ENCODE assay signal across 7 cellular contexts in genomic region chr4:52711834-52712171, GRCh38. TPM values are rescaled to one million over a fixed set of nuclear protein-coding genes. Genes with fewer than 3 reads are reported as not detected.
DNase-seq lines count a peak whose midpoint lies in the region; ATAC-seq and TF ChIP-seq lines count a peak whose summit lies in the region.

No MANE protein-coding gene starts in this region.

- no peaks in the 10 kb centered on the region for H3K27me3 ChIP-seq in SU-DHL-6 (ENCODE audit: low read length)
- H3K27me3 ChIP-seq in iPS DF 6.9 (ENCODE audit: control insufficient read depth, insufficient read depth, low read length): no peaks in the 10 kb centered on the region
- H3K27me3 ChIP-seq in upper lobe of left lung: no peaks in the 10 kb centered on the region

- no peak for TF ChIP-seq EP300 in upper lobe of left lung (IDR thresholded peaks at IDR 0.05)

- H3K4me1 ChIP-seq in iPS DF 6.9 (ENCODE audit: control insufficient read depth, insufficient read depth, low read length) (0 out of 2 replicates have a peak, but pooled peaks cover 2% of the 10 kb centered on the region), upper lobe of left lung (peaks cover 19 to 32% (median 21%) of the 10 kb centered on the region in 4 donors)

- H3K4me2 ChIP-seq in SU-DHL-6 (ENCODE audit: low read depth, low read length, poor library complexity, severe bottlenecking): peak overlapping the region; percentile 54

- H3K9me2 ChIP-seq in SU-DHL-6 (replicated peaks; ENCODE audit: insufficient read depth, low read length): no peaks in the 10 kb centered on the region

- no peak for TF ChIP-seq CTCF in SU-DHL-6 (IDR thresholded peaks at IDR 0.05; ENCODE audit: insufficient read depth, low read length, poor library complexity, severe bottlenecking)
- TF ChIP-seq CTCF in upper lobe of left lung (IDR thresholded peaks at IDR 0.05): no peak

- DNase-seq in iPS DF 6.9 (ENCODE audit: low read depth, low spot score) (no peak), upper lobe of left lung (no peak), COLO668 (lab: John Stamatoyannopoulos, UW; ENCODE audit: unreplicated experiment) (no peak), SIG-M5 (lab: John Stamatoyannopoulos, UW) (no peak)

- peak overlapping the region; percentile 49 for H3K9ac ChIP-seq in SU-DHL-6 (ENCODE audit: low read length)

- H3F3A ChIP-seq in SU-DHL-6 (ENCODE audit: insufficient read depth): peaks cover 39% of the 10 kb centered on the region

- TF ChIP-seq POLR2A in upper lobe of left lung (IDR thresholded peaks at IDR 0.05): no peak

- H3K27ac ChIP-seq in SU-DHL-6 (ENCODE audit: low read depth, low read length) (no peak overlapping the region), iPS DF 6.9 (ENCODE audit: low read length) (no peak overlapping the region), upper lobe of left lung (peak overlapping the region in 3 of 4 donors; percentile 93 to 98 (median 94))

- H3K36me3 ChIP-seq in SU-DHL-6 (ENCODE audit: low read length) (peaks cover 23% of the 10 kb centered on the region; the same call in 1 of the 2 replicates), iPS DF 6.9 (ENCODE audit: control insufficient read depth, insufficient read depth, low read length) (peaks cover 17% of the 10 kb centered on the region; the same call in 1 of the 2 replicates), upper lobe of left lung (peaks cover 0 to 20% (median 3%) of the 10 kb centered on the region in 4 donors)

- peaks cover 18% of the 10 kb centered on the region for H3K79me2 ChIP-seq in SU-DHL-6 (ENCODE audit: insufficient read depth, low read length)

- no CpG with 5 or more reads among the region's 9 CpGs for WGBS in iPS DF 6.9 (ENCODE audit: insufficient coverage, insufficient read length)
- WGBS in upper lobe of left lung, 2 donors: 33 to 34% methylated on average over 9 of the region's 9 CpGs

- H3K9me3 ChIP-seq in SU-DHL-6 (ENCODE audit: insufficient read depth, low read length) (no peaks in the 10 kb centered on the region), iPS DF 6.9 (ENCODE audit: control insufficient read depth, insufficient read depth, low read length) (no peaks in the 10 kb centered on the region), upper lobe of left lung (no peaks in the 10 kb centered on the region)

- no peaks in the 10 kb centered on the region for H4K20me1 ChIP-seq in SU-DHL-6 (ENCODE audit: low read depth, low read length)

- H2AFZ ChIP-seq in SU-DHL-6 (ENCODE audit: low read depth, low read length, severe bottlenecking): peak overlapping the region; percentile 16

- H3K4me3 ChIP-seq in SU-DHL-6 (ENCODE audit: insufficient read depth, low read length, poor library complexity, severe bottlenecking) (peak overlapping the region; percentile 49), iPS DF 6.9 (ENCODE audit: low read length) (peak overlapping the region; percentile 29; the same call in 1 of the 2 replicates), upper lobe of left lung (peak overlapping the region in 3 of 4 donors; percentile 74 to 98 (median 80))

- ATAC-seq in GM18909 (IDR thresholded peaks at IDR 0.05; ENCODE audit: poor library complexity, unreplicated experiment): peak; percentile 7
- peak; percentile 2 for ATAC-seq in HG02763 (IDR thresholded peaks at IDR 0.05; ENCODE audit: unreplicated experiment)
- ATAC-seq in upper lobe of left lung (ENCODE audit: low FRiP score in 2 of 2): no peak

RNA-seq across cellular contexts. Expression of gene ERVMER34-1, which starts 39.4 kb away (rescaled TPM):
- 1 to 10 TPM in 1 of 6 donors, under 1 TPM in 4, not detected in 1; 0.44 to 2.1 (median 0.79) TPM for total RNA-seq in upper lobe of left lung

RNA-seq across cellular contexts. Expression of gene USP46, which starts 52.7 kb away (rescaled TPM):
- total RNA-seq in upper lobe of left lung: 10 to 100 TPM in 3 of 6 donors, 1 to 10 TPM in 3; 4.2 to 14.0 (median 8.2) TPM

Comparison
In these comparisons a context has a peak if more than half of its experiments do, and no peak if none do; other contexts are left out.
1. ATAC-seq: peak in GM18909 (single experiment) and HG02763 (single experiment); none in upper lobe of left lung (0 of 2).
2. H3K27ac ChIP-seq: peak in upper lobe of left lung (3 of 4); none in SU-DHL-6 (single experiment) and iPS DF 6.9 (single experiment).
3. H3K4me3 ChIP-seq: peak in every context shown above with its lines; median percentile 80 in upper lobe of left lung; 49 in SU-DHL-6; 29 in iPS DF 6.9.